1 cellular context compared by ENCODE assay signal in genomic region chr15:89225588-89225987, GRCh38.
TF ChIP-seq lines count a peak whose summit lies in the region.

No MANE protein-coding gene starts in this region.

TF ChIP-seq in HEK293, 187 proteins besides CTCF, POLR2A, EP300 and RAD21 (continued from another document):
- peak; percentile 89 for TF ChIP-seq ZNF518A (tag by site-specific recombination; conservative IDR thresholded peaks at IDR 0.05; ENCODE audit: low read depth)
- peak; percentile 71 for TF ChIP-seq ZNF623 (tag by site-specific recombination; IDR thresholded peaks at IDR 0.05)
- no peak for TF ChIP-seq PRDM2 (tag by site-specific recombination; IDR thresholded peaks at IDR 0.05; ENCODE audit: borderline replicate concordance)
- no peak for TF ChIP-seq ZBTB10 (tag by site-specific recombination; IDR thresholded peaks at IDR 0.05)
- no peak for TF ChIP-seq ZNF146 (tag by site-specific recombination; IDR thresholded peaks at IDR 0.05)
- peak; percentile 72; the same call in 1 of the 2 replicates for TF ChIP-seq ZNF558 (tag by site-specific recombination; IDR thresholded peaks at IDR 0.05)
- no peak for TF ChIP-seq ZSCAN18 (tag by site-specific recombination; IDR thresholded peaks at IDR 0.05)
- TF ChIP-seq REST (tag by site-specific recombination; IDR thresholded peaks at IDR 0.05) = 0 out of 2 replicates have a peak, but pooled peaks have one; percentile 51
- TF ChIP-seq ZNF423 (tag by site-specific recombination; IDR thresholded peaks at IDR 0.05) = no peak
- no peak for TF ChIP-seq ZNF513 (tag by site-specific recombination; IDR thresholded peaks at IDR 0.05)
- peak; percentile 69 for TF ChIP-seq ZBTB8A (tag by site-specific recombination; IDR thresholded peaks at IDR 0.05)
- TF ChIP-seq SP2 (tag by site-specific recombination; IDR thresholded peaks at IDR 0.05) = no peak
- TF ChIP-seq ZNF121 (tag by site-specific recombination; IDR thresholded peaks at IDR 0.05) = no peak
- no peak for TF ChIP-seq ZNF112 (tag by site-specific recombination; IDR thresholded peaks at IDR 0.05)
- TF ChIP-seq ZNF530 (tag by site-specific recombination; IDR thresholded peaks at IDR 0.05; ENCODE audit: low read depth) = 0 out of 2 replicates have a peak, but pooled peaks have one; percentile 20
- no peak for TF ChIP-seq ATF2 (tag by site-specific recombination; IDR thresholded peaks at IDR 0.05; ENCODE audit: low read depth)
- TF ChIP-seq ZNF23 (tag by site-specific recombination; IDR thresholded peaks at IDR 0.05; ENCODE audit: borderline replicate concordance) = no peak
- TF ChIP-seq ZNF792 (tag by site-specific recombination; IDR thresholded peaks at IDR 0.05) = no peak
- TF ChIP-seq ZEB2 (tag by site-specific recombination; IDR thresholded peaks at IDR 0.05) = no peak
- peak; percentile 20 for TF ChIP-seq ZNF529 (tag by site-specific recombination; IDR thresholded peaks at IDR 0.05; ENCODE audit: insufficient replicate concordance)
- TF ChIP-seq ZNF830 (tag by site-specific recombination; IDR thresholded peaks at IDR 0.05; ENCODE audit: low read depth) = no peak
- no peak for TF ChIP-seq ZNF416 (tag by site-specific recombination; IDR thresholded peaks at IDR 0.05)
- TF ChIP-seq ZNF311 (tag by site-specific recombination; IDR thresholded peaks at IDR 0.05; ENCODE audit: borderline replicate concordance) = no peak
- no peak for TF ChIP-seq ZNF777 (tag by site-specific recombination; IDR thresholded peaks at IDR 0.05; ENCODE audit: borderline replicate concordance)
- no peak for TF ChIP-seq ZNF174 (tag by site-specific recombination; IDR thresholded peaks at IDR 0.05)
- 0 out of 2 replicates have a peak, but pooled peaks have one; percentile 23 for TF ChIP-seq ZBTB21 (tag by site-specific recombination; IDR thresholded peaks at IDR 0.05)
- TF ChIP-seq ZIC2 (tag by site-specific recombination; IDR thresholded peaks at IDR 0.05) = no peak
